15 cellular contexts compared by ENCODE assay signal in the genomic region with DNA sequence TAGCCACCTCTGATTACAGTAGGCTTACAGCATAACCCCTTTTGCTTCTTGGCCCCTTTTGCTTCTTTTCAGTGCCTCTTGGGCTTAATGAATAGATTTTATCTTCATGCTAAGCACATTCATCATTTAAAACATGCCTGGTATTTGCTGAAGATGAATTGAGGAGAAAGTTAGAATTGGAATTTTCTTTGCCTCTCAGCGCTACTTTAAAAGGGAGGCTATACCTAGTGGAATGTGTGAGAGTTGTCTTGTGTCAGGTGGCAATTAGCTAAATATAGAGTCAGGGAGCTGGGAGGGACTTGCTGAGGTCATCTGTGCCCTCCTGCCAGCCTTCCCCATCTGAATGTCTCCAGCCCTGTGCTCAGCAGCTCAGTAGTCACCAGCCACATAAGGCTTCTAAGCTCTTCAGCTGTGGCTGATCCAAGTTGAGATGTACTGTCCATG.
A peak's percentile ranks its signal among the peaks of the same experiment; 100 is the strongest.
DNase-seq lines count a peak whose midpoint lies in the region; ATAC-seq, FAIRE-seq and TF ChIP-seq lines count a peak whose summit lies in the region.
"Had no signal": no experiment of that assay in that cellular context is flagged by ENCODE, and none has a peak within 500 bp of the region (broad histone marks: within the 10 kb centered on the region; RNA-seq: fewer than 3 reads in every experiment).

No MANE protein-coding gene starts in this region.

- peak overlapping the region in 3 of 5 experiments; percentile 55 to 85 (median 76) for H3K27ac Mint-ChIP-seq in brain
- H3K27ac Mint-ChIP-seq: activated T-helper 17 cell treated with anti-CD3 and anti-CD28 coated beads, Interleukin-2, amount 50 U/mL, for 72 hours; CD4-positive, CD25-positive, alpha-beta regulatory T cell had no signal

- H3K27me3 ChIP-seq in kidney epithelial cell (ENCODE audit: control insufficient read depth, insufficient read depth, low read length) (no peaks in the 10 kb centered on the region), skeletal muscle tissue (ENCODE audit: control insufficient read depth in 3 of 3, insufficient read depth in 3 of 3, low read length in 3 of 3) (no peaks in the 10 kb centered on the region)

- ATAC-seq in HG03280 (IDR thresholded peaks at IDR 0.05; ENCODE audit: unreplicated experiment), result no peak
- ATAC-seq: activated T-helper 17 cell treated with anti-CD3 and anti-CD28 coated beads, Interleukin-2, amount 50 U/mL, for 72 hours had no signal

- no peaks in the 10 kb centered on the region for H3K9me3 Mint-ChIP-seq in brain
- H3K9me3 Mint-ChIP-seq: activated T-helper 17 cell treated with anti-CD3 and anti-CD28 coated beads, Interleukin-2, amount 50 U/mL, for 72 hours; central memory CD8-positive, alpha-beta T cell had no signal

- H3K4me3 Mint-ChIP-seq in brain, result peak overlapping the region in 1 of 5 experiments; percentile 8
- H3K4me3 Mint-ChIP-seq: activated T-helper 17 cell treated with anti-CD3 and anti-CD28 coated beads, Interleukin-2, amount 50 U/mL, for 72 hours; CD4-positive, CD25-positive, alpha-beta regulatory T cell; central memory CD8-positive, alpha-beta T cell had no signal

- DNase-seq in HK-2 (ENCODE audit: unreplicated experiment) (peak; percentile 33), kidney epithelial cell (ENCODE audit: low read depth) (peak; percentile 49), kidney (no peak), middle frontal gyrus (ENCODE audit: extremely low spot score, low spot score) (no peak), foreskin fibroblast (no peak)
- DNase-seq: CD4-positive, CD25-positive, alpha-beta regulatory T cell; retina had no signal

- no peak overlapping the region for H3K4me3 ChIP-seq in kidney epithelial cell (ENCODE audit: low read depth, low read length)
- H3K4me3 ChIP-seq in skeletal muscle tissue (ENCODE audit: low read length in 3 of 3), result peak overlapping the region; percentile 2 to 58 (median 24)
- H3K4me3 ChIP-seq in kidney (ENCODE audit: low read length in 2 of 2), result no peak overlapping the region
- no peak overlapping the region for H3K4me3 ChIP-seq in foreskin fibroblast (ENCODE audit: low read depth in 1 of 2, low read length in 2 of 2)
- H3K4me3 ChIP-seq: HAP-1 had no signal

- intact Hi-C loops in kidney (cut with DNase I), result loop anchor here (10.0 kb wide), 1 partner anchor 134 kb away; a partner anchor contains a TSS

- H3K36me3 ChIP-seq in kidney epithelial cell (ENCODE audit: control insufficient read depth, insufficient read depth, low read length) (no peaks in the 10 kb centered on the region), skeletal muscle tissue (ENCODE audit: control insufficient read depth in 3 of 3, insufficient read depth in 3 of 3, low read length in 3 of 3) (peaks cover 3 to 5% (median 4%) of the 10 kb centered on the region in 3 donors), kidney (ENCODE audit: control insufficient read depth in 1 of 2, insufficient read depth in 2 of 2, low read length in 2 of 2) (no peaks in the 10 kb centered on the region)
- H3K36me3 ChIP-seq: HAP-1 had no signal

- H3K9me3 ChIP-seq in skeletal muscle tissue (ENCODE audit: control insufficient read depth in 3 of 3, low read length in 3 of 3) (no peaks in the 10 kb centered on the region), kidney (ENCODE audit: control insufficient read depth in 1 of 2, low read length in 2 of 2) (no peaks in the 10 kb centered on the region)
- H3K9me3 ChIP-seq: HAP-1 had no signal

- FAIRE-seq in kidney (lab: Jason Lieb, UNC), result no peak

- H3K27ac ChIP-seq in skeletal muscle tissue (ENCODE audit: low read depth, low read length) (peak overlapping the region; percentile 95), kidney (ENCODE audit: low read depth in 2 of 2, low read length in 2 of 2) (no peak overlapping the region)
- H3K27ac ChIP-seq: KMS-11, VCaP had no signal

- TF ChIP-seq CTCF in brain (conservative IDR thresholded peaks at IDR 0.05), result no peak
- TF ChIP-seq CTCF in kidney epithelial cell (IDR thresholded peaks at IDR 0.05; ENCODE audit: insufficient read depth, low read length, poor library complexity, severe bottlenecking), result no peak
- no peak for TF ChIP-seq CTCF in kidney (IDR thresholded peaks at IDR 0.05; ENCODE audit: borderline replicate concordance, extremely low read depth, insufficient read depth)
- TF ChIP-seq CTCF in foreskin fibroblast (IDR thresholded peaks at IDR 0.05; ENCODE audit: low read depth, low read length), result no peak

- H3K4me1 Mint-ChIP-seq in brain, result peaks cover 18% of the 10 kb centered on the region
- H3K4me1 Mint-ChIP-seq: activated T-helper 17 cell treated with anti-CD3 and anti-CD28 coated beads, Interleukin-2, amount 50 U/mL, for 72 hours; central memory CD8-positive, alpha-beta T cell had no signal

- H3K36me3 Mint-ChIP-seq in brain, result peaks cover 7% of the 10 kb centered on the region

- H3K27me3 Mint-ChIP-seq in brain, result peaks cover 2% of the 10 kb centered on the region

- H3K9ac ChIP-seq in skeletal muscle tissue (ENCODE audit: low read depth in 1 of 3, low read length in 3 of 3), result peak overlapping the region; percentile 71 to 80 (median 74)
- H3K9ac ChIP-seq in kidney (ENCODE audit: low read length in 2 of 2), result no peak overlapping the region
- H3K9ac ChIP-seq: KMS-11 had no signal

- H3K4me1 ChIP-seq in skeletal muscle tissue (ENCODE audit: control insufficient read depth in 3 of 3, insufficient read depth in 3 of 3, low read length in 3 of 3) (peaks cover 73 to 81% (median 77%) of the 10 kb centered on the region in 3 donors), kidney (ENCODE audit: control insufficient read depth in 1 of 2, insufficient read depth in 1 of 2, low read depth in 1 of 2, low read length in 2 of 2) (peaks cover 3 to 14% of the 10 kb centered on the region in 2 donors)
- H3K4me1 ChIP-seq: HAP-1 had no signal

Comparison
In these comparisons a context has a peak if more than half of its experiments do, and no peak if none do; other contexts are left out.
1. DNase-seq: peak in HK-2 (single experiment) and kidney epithelial cell (single experiment); none in kidney (single experiment), middle frontal gyrus (single experiment) and foreskin fibroblast (0 of 2).
2. H3K4me3 ChIP-seq: peak in skeletal muscle tissue (3 of 3); none in kidney epithelial cell (single experiment), kidney (0 of 2) and foreskin fibroblast (0 of 2).
3. H3K9ac ChIP-seq: peak in skeletal muscle tissue (3 of 3); none in kidney (0 of 2).